ENCODE assay signal across 24 cellular contexts in genomic region chr14:101225729-101226152, GRCh38.
DNase-seq lines count a peak whose midpoint lies in the region; ATAC-seq and TF ChIP-seq lines count a peak whose summit lies in the region.
"Had no signal": no experiment of that assay in that cellular context is flagged by ENCODE, and none has a peak within 500 bp of the region (broad histone marks: within the 10 kb centered on the region; RNA-seq: fewer than 3 reads in every experiment).

No MANE protein-coding gene starts in this region.

- intact Hi-C loops in natural killer cell (cut with micrococcal nuclease), result no loop called here
- intact Hi-C loops in heart right ventricle (cut with DNase I), result no loop called here

- H3K36me3 Mint-ChIP-seq in natural killer cell treated with Interleukin-12 subunit alpha and Interleukin-12 subunit beta and Interleukin-15 and Interleukin-18, amount 100 ng/mL, for 72 hours, result no peaks in the 10 kb centered on the region
- H3K36me3 Mint-ChIP-seq in natural killer cell, result no peaks in the 10 kb centered on the region
- no peaks in the 10 kb centered on the region for H3K36me3 Mint-ChIP-seq in nephron progenitor cell (ENCODE audit: low read depth)
- no peaks in the 10 kb centered on the region for H3K36me3 Mint-ChIP-seq in activated naive CD4-positive, alpha-beta T cell treated with anti-CD3 and anti-CD28 coated beads, Interleukin-2, amount 50 U/mL, for 72 hours
- H3K36me3 Mint-ChIP-seq: naive thymus-derived CD4-positive, alpha-beta T cell; T-cell; type B pancreatic cell had no signal

- ATAC-seq in natural killer cell treated with Interleukin-12 subunit alpha and Interleukin-12 subunit beta and Interleukin-15 and Interleukin-18, amount 100 ng/mL, for 72 hours, result no peak
- ATAC-seq in natural killer cell (no peak), heart right ventricle (no peak)
- ATAC-seq in activated naive CD4-positive, alpha-beta T cell treated with anti-CD3 and anti-CD28 coated beads, Interleukin-2, amount 50 U/mL, for 72 hours, result no peak
- ATAC-seq: naive thymus-derived CD4-positive, alpha-beta T cell; T-cell had no signal

- H3K9me3 Mint-ChIP-seq in natural killer cell treated with Interleukin-12 subunit alpha and Interleukin-12 subunit beta and Interleukin-15 and Interleukin-18, amount 100 ng/mL, for 72 hours, result no peaks in the 10 kb centered on the region
- H3K9me3 Mint-ChIP-seq in natural killer cell, result no peaks in the 10 kb centered on the region
- peaks cover 3% of the 10 kb centered on the region for H3K9me3 Mint-ChIP-seq in nephron progenitor cell
- no peaks in the 10 kb centered on the region for H3K9me3 Mint-ChIP-seq in activated naive CD4-positive, alpha-beta T cell treated with anti-CD3 and anti-CD28 coated beads, Interleukin-2, amount 50 U/mL, for 72 hours
- H3K9me3 Mint-ChIP-seq: T-cell, type B pancreatic cell had no signal

- H3K27me3 Mint-ChIP-seq in natural killer cell treated with Interleukin-12 subunit alpha and Interleukin-12 subunit beta and Interleukin-15 and Interleukin-18, amount 100 ng/mL, for 72 hours, result peaks cover 0 to 8% of the 10 kb centered on the region in 2 donors
- H3K27me3 Mint-ChIP-seq in natural killer cell (ENCODE audit: low read depth in 2 of 2) (no peaks in the 10 kb centered on the region), nephron progenitor cell (ENCODE audit: low read depth, poor library complexity) (peaks cover 8% of the 10 kb centered on the region)

- H3K4me1 ChIP-seq in heart right ventricle, result no peaks in the 10 kb centered on the region
- H3K4me1 ChIP-seq: ascending aorta, SJSA1 had no signal

- no peaks in the 10 kb centered on the region for H3K4me1 Mint-ChIP-seq in natural killer cell treated with Interleukin-12 subunit alpha and Interleukin-12 subunit beta and Interleukin-15 and Interleukin-18, amount 100 ng/mL, for 72 hours (ENCODE audit: low read depth in 2 of 2)
- H3K4me1 Mint-ChIP-seq in natural killer cell (no peaks in the 10 kb centered on the region), nephron progenitor cell (peaks cover 41% of the 10 kb centered on the region)
- H3K4me1 Mint-ChIP-seq: T-cell had no signal

- H3K27ac ChIP-seq in coronary artery (no peak overlapping the region), heart right ventricle (no peak overlapping the region)
- H3K27ac ChIP-seq: ascending aorta, epithelial cell of prostate, SJSA1 had no signal

- peak; percentile 35 for DNase-seq in natural killer cell treated with Interleukin-12 subunit alpha and Interleukin-12 subunit beta and Interleukin-15 and Interleukin-18, amount 100 ng/mL, for 72 hours (ENCODE audit: low spot score)
- no peak for DNase-seq in natural killer cell
- peak; percentile 63 for DNase-seq in coronary artery (ENCODE audit: low spot score)
- DNase-seq in nephron progenitor cell, result no peak
- DNase-seq in iPS-NIHi7 (ENCODE audit: extremely low spot score), result no peak
- DNase-seq in activated naive CD4-positive, alpha-beta T cell treated with anti-CD3 and anti-CD28 coated beads, Interleukin-2, amount 50 U/mL, for 72 hours (ENCODE audit: low spot score in 2 of 2), result no peak
- DNase-seq in epidermal melanocyte (ENCODE audit: insufficient read length, low spot score), result no peak
- DNase-seq in heart right ventricle, result no peak
- DNase-seq: activated CD4-positive, alpha-beta T cell treated with anti-CD3 and anti-CD28 coated beads for 1 hour; activated naive CD4-positive, alpha-beta T cell treated with anti-CD3 and anti-CD28 coated beads, Interleukin-2, amount 50 U/mL, for 16 hours; central memory CD4-positive, alpha-beta T cell; EL; Karpas-422; MV-4-11; NCI-H1694 treated with DMSO at 0.1 percent for 48 hours; NCI-H2171; NCI-H526 treated with DMSO at 0.1 percent for 48 hours had no signal

- H3K27ac Mint-ChIP-seq in natural killer cell treated with Interleukin-12 subunit alpha and Interleukin-12 subunit beta and Interleukin-15 and Interleukin-18, amount 100 ng/mL, for 72 hours, result no peak overlapping the region
- H3K27ac Mint-ChIP-seq in natural killer cell (no peak overlapping the region), nephron progenitor cell (peak overlapping the region; percentile 71)
- no peak overlapping the region for H3K27ac Mint-ChIP-seq in activated naive CD4-positive, alpha-beta T cell treated with anti-CD3 and anti-CD28 coated beads, Interleukin-2, amount 50 U/mL, for 72 hours
- H3K27ac Mint-ChIP-seq: H9; naive thymus-derived CD4-positive, alpha-beta T cell; T-cell; type B pancreatic cell had no signal

- H3K4me3 ChIP-seq in coronary artery, result no peak overlapping the region
- no peak overlapping the region for H3K4me3 ChIP-seq in heart right ventricle
- H3K4me3 ChIP-seq: ascending aorta, SJSA1 had no signal

- WGBS in heart right ventricle, 2 donors, result 70 to 72% methylated on average over 14 of the region's 14 CpGs

- no peak overlapping the region for H3K4me3 Mint-ChIP-seq in natural killer cell treated with Interleukin-12 subunit alpha and Interleukin-12 subunit beta and Interleukin-15 and Interleukin-18, amount 100 ng/mL, for 72 hours
- H3K4me3 Mint-ChIP-seq in natural killer cell (no peak overlapping the region), nephron progenitor cell (no peak overlapping the region)
- H3K4me3 Mint-ChIP-seq: H9; naive thymus-derived CD4-positive, alpha-beta T cell; T-cell; type B pancreatic cell had no signal

- H3K9me3 ChIP-seq in heart right ventricle, result peaks cover 0 to 7% (median 0%) of the 10 kb centered on the region in 11 donors
- H3K9me3 ChIP-seq: ascending aorta, SJSA1 had no signal

- H3K36me3 ChIP-seq in heart right ventricle, result no peaks in the 10 kb centered on the region
- H3K36me3 ChIP-seq: ascending aorta, SJSA1 had no signal

- no peak for TF ChIP-seq CTCF in natural killer cell (IDR thresholded peaks at IDR 0.05)
- TF ChIP-seq CTCF in coronary artery (IDR thresholded peaks at IDR 0.05), result no peak
- TF ChIP-seq CTCF in nephron progenitor cell (IDR thresholded peaks at IDR 0.05), result no peak
- no peak for TF ChIP-seq CTCF in heart right ventricle (IDR thresholded peaks at IDR 0.05)

- H3K27me3 ChIP-seq in heart right ventricle, result peaks cover 0 to 17% (median 4%) of the 10 kb centered on the region in 7 donors
- H3K27me3 ChIP-seq: ascending aorta, SJSA1 had no signal

Comparison
In these comparisons a context has a peak if more than half of its experiments do, and no peak if none do; other contexts are left out.
1. DNase-seq: peak in natural killer cell treated with Interleukin-12 subunit alpha and Interleukin-12 subunit beta and Interleukin-15 and Interleukin-18, amount 100 ng/mL, for 72 hours (single experiment) and coronary artery (single experiment); none in natural killer cell (single experiment), nephron progenitor cell (single experiment), iPS-NIHi7 (single experiment), activated naive CD4-positive, alpha-beta T cell treated with anti-CD3 and anti-CD28 coated beads, Interleukin-2, amount 50 U/mL, for 72 hours (0 of 2), epidermal melanocyte (single experiment) and heart right ventricle (0 of 2).